9 cellular contexts compared by ENCODE assay signal in genomic region chr7:44583145-44583544, GRCh38. TPM values are rescaled to one million over a fixed set of nuclear protein-coding genes. Genes with fewer than 3 reads are reported as not detected.
DNase-seq lines count a peak whose midpoint lies in the region; ATAC-seq and TF ChIP-seq lines count a peak whose summit lies in the region.
"Had no signal": no experiment of that assay in that cellular context is flagged by ENCODE, and none has a peak within 500 bp of the region (broad histone marks: within the 10 kb centered on the region; RNA-seq: fewer than 3 reads in every experiment).

No MANE protein-coding gene starts in this region.

- H3K4me3 Mint-ChIP-seq in mesothelial cell of epicardium, result peak overlapping the region; percentile 86

- TF ChIP-seq CTCF in left ventricle myocardium inferior (IDR thresholded peaks at IDR 0.05; ENCODE audit: borderline replicate concordance) (no peak), mammary epithelial cell (conservative IDR thresholded peaks at IDR 0.05 in 1 of 2, IDR thresholded peaks at IDR 0.05 in 1 of 2; ENCODE audit: extremely low read depth in 1 of 2, insufficient read depth in 1 of 2, low read depth in 1 of 2, low read length in 2 of 2) (no peak), mesothelial cell of epicardium (IDR thresholded peaks at IDR 0.05; ENCODE audit: unreplicated experiment) (no peak)

- peak overlapping the region; percentile 77 for H3K4me2 ChIP-seq in mammary epithelial cell (ENCODE audit: insufficient read depth, low read depth, low read length)

- H3K27ac ChIP-seq in left ventricle myocardium inferior (replicated peaks) (peak overlapping the region; percentile 96), mammary epithelial cell (ENCODE audit: insufficient read depth, low read depth, low read length) (peak overlapping the region; percentile 76), urinary bladder (ENCODE audit: low read depth) (peak overlapping the region; percentile 80)

- intact Hi-C loops in left ventricle myocardium inferior (cut with micrococcal nuclease), result loop anchor here (10.0 kb wide), 1 partner anchor 262 kb away; the partner anchor contains the start of gene H2AZ2
- intact Hi-C loops in left cardiac atrium (cut with DNase I), result loop anchor here in 1 of 2 donors (5.0 kb wide), 1 partner anchor 264 kb away; the partner anchor contains the start of gene H2AZ2
- intact Hi-C loops in mammary epithelial cell (cut with micrococcal nuclease), result loop anchor here (2.0 kb wide), 1 partner anchor 166 kb away; the partner anchor contains the start of gene ZMIZ2
- intact Hi-C loops in sciatic nerve (cut with DNase I), result no loop called here

- H3K9ac ChIP-seq in mammary epithelial cell (ENCODE audit: insufficient read depth, low read length), result peak overlapping the region; percentile 89

- dilution Hi-C loops in mammary epithelial cell (cut with HindIII; ENCODE audit: low sequenced_read_pairs), result loop anchor here (5.0 kb wide), 1 partner anchor 64 kb away; no protein-coding TSS in a partner anchor

- peaks cover 32% of the 10 kb centered on the region for H3K4me1 ChIP-seq in left ventricle myocardium inferior
- H3K4me1 ChIP-seq in mammary epithelial cell (ENCODE audit: insufficient read depth, low read length), result peaks cover 12% of the 10 kb centered on the region
- H3K4me1 ChIP-seq in urinary bladder (ENCODE audit: insufficient read depth), result no peaks in the 10 kb centered on the region

- peaks cover 29% of the 10 kb centered on the region for H3K36me3 ChIP-seq in left ventricle myocardium inferior
- peaks cover 15% of the 10 kb centered on the region for H3K36me3 ChIP-seq in mammary epithelial cell (ENCODE audit: insufficient read depth, low read length)
- no peaks in the 10 kb centered on the region for H3K36me3 ChIP-seq in urinary bladder (ENCODE audit: insufficient read depth)

- H3K36me3 Mint-ChIP-seq in mesothelial cell of epicardium, result peaks cover 14% of the 10 kb centered on the region

- H3K27me3 ChIP-seq in left ventricle myocardium inferior (ENCODE audit: low read depth), result no peaks in the 10 kb centered on the region
- H3K27me3 ChIP-seq in mammary epithelial cell (ENCODE audit: insufficient read depth, low read length), result no peaks in the 10 kb centered on the region

- no peak for ATAC-seq in left cardiac atrium
- ATAC-seq in sciatic nerve, result no peak

- peak overlapping the region; percentile 99 for H3K27ac Mint-ChIP-seq in mesothelial cell of epicardium

- H3K4me3 ChIP-seq in left ventricle myocardium inferior (peak overlapping the region; percentile 86), mammary epithelial cell (replicated peaks in 1 of 3; ENCODE audit: insufficient read depth in 1 of 3, low read depth in 2 of 3, low read length in 3 of 3) (peak overlapping the region; percentile 53 to 72 (median 71)), urinary bladder (ENCODE audit: low read depth, low read length) (no peak overlapping the region)

- DNase-seq in left ventricle myocardium inferior (no peak), left cardiac atrium (no peak), mammary epithelial cell (no peak), mesothelial cell of epicardium (ENCODE audit: low spot score in 2 of 2, unreplicated experiment in 2 of 2) (no peak), sciatic nerve (ENCODE audit: low spot score) (no peak), NK-92 (lab: John Stamatoyannopoulos, UW; ENCODE audit: unreplicated experiment) (no peak), retina (no peak)

- WGBS in mammary epithelial cell (ENCODE audit: low coverage, missing lambda C conversion rate), result 95% methylated on average over 11 of the region's 12 CpGs
- WGBS in urinary bladder, result 93% methylated on average over 12 of the region's 12 CpGs

- H2AFZ ChIP-seq in mammary epithelial cell (ENCODE audit: low read depth, low read length), result peak overlapping the region; percentile 93

- in situ Hi-C loops in mammary epithelial cell (cut with MboI; ENCODE audit: low sequenced_read_pairs in 2 of 2), result loop anchor here (10.0 to 25.0 kb wide), 4 partner anchors 254 to 554 kb away; partner anchors contain the start of gene H2AZ2 (in 2 of the 2)

- H3K9me3 Mint-ChIP-seq in mesothelial cell of epicardium, result no peaks in the 10 kb centered on the region

- BruUV-seq in mammary epithelial cell (replicated peaks; lab: Mats Ljungman, UMichigan), result no TSS peak

- H3K79me2 ChIP-seq in mammary epithelial cell (ENCODE audit: insufficient read depth, low read length), result peaks cover 35% of the 10 kb centered on the region

- CTCF ChIA-PET in mammary epithelial cell (lab: Charles Lee; ENCODE audit: low non-redundant PET), result no interaction called here

- no peaks in the 10 kb centered on the region for H3K9me3 ChIP-seq in left ventricle myocardium inferior (replicated peaks)
- H3K9me3 ChIP-seq in mammary epithelial cell (replicated peaks; ENCODE audit: insufficient read depth, low read length), result no peaks in the 10 kb centered on the region

- peaks cover 22% of the 10 kb centered on the region for H3K4me1 Mint-ChIP-seq in mesothelial cell of epicardium

- H3K27me3 Mint-ChIP-seq in mesothelial cell of epicardium (ENCODE audit: low read depth), result peaks cover 5% of the 10 kb centered on the region

- H4K20me1 ChIP-seq in mammary epithelial cell (ENCODE audit: insufficient read depth, low read length), result no peaks in the 10 kb centered on the region

RNA-seq across cellular contexts. Expression of gene TMED4, which starts 1.1 kb away (rescaled TPM):
- total RNA-seq in left ventricle myocardium inferior (61.9 TPM), left cardiac atrium (10 to 100 TPM; 55.1 to 73.2 TPM), mammary epithelial cell (10 to 100 TPM; 48.2 to 87.9 TPM), mesothelial cell of epicardium (97.0 to 97.7 TPM (median 97.6 TPM) in 3 replicates), urinary bladder (92.6 TPM), sciatic nerve (67.9 TPM)
- polyA plus RNA-seq in mammary epithelial cell (61.8 TPM), urinary bladder (70.3 TPM)
- 37.2 TPM for polyA minus RNA-seq in mammary epithelial cell

RNA-seq across cellular contexts. Expression of gene DDX56, which starts 9.4 kb away (rescaled TPM):
- 27.1 TPM for total RNA-seq in left ventricle myocardium inferior
- total RNA-seq in left cardiac atrium, result 10 to 100 TPM; 27.8 to 44.4 TPM
- total RNA-seq in mammary epithelial cell, result 10 to 100 TPM; 51.3 to 85.8 TPM
- polyA plus RNA-seq in mammary epithelial cell, result 78.1 TPM
- polyA minus RNA-seq in mammary epithelial cell, result 87.3 TPM
- 89.0 to 104 TPM (median 96.8 TPM) in 3 replicates for total RNA-seq in mesothelial cell of epicardium
- total RNA-seq in urinary bladder, result 34.7 TPM
- polyA plus RNA-seq in urinary bladder, result 44.6 TPM
- total RNA-seq in sciatic nerve, result 58.4 TPM

RNA-seq across cellular contexts. Expression of gene OGDH, which starts 23.3 kb away (rescaled TPM):
- 677 TPM for total RNA-seq in left ventricle myocardium inferior
- total RNA-seq in left cardiac atrium, result 100 to 1,000 TPM; 343 to 358 TPM
- 10 to 100 TPM; 82.4 to 96.9 TPM for total RNA-seq in mammary epithelial cell
- polyA plus RNA-seq in mammary epithelial cell, result 81.2 TPM
- polyA minus RNA-seq in mammary epithelial cell, result 222 TPM
- 67.4 to 72.8 TPM (median 71.2 TPM) in 3 replicates for total RNA-seq in mesothelial cell of epicardium
- total RNA-seq in urinary bladder, result 43.1 TPM
- polyA plus RNA-seq in urinary bladder, result 83.5 TPM
- 91.3 TPM for total RNA-seq in sciatic nerve

RNA-seq across cellular contexts. Expression of gene NPC1L1, which starts 42.0 kb away (rescaled TPM):
- total RNA-seq in left ventricle myocardium inferior (0.19 TPM), left cardiac atrium (under 1 TPM; 0.09 to 0.10 TPM), mammary epithelial cell (not detected), mesothelial cell of epicardium (0.07 to 0.20 TPM in 2 of 3 replicates, not detected in the other), urinary bladder (not detected), sciatic nerve (0.45 TPM)
- polyA plus RNA-seq in mammary epithelial cell (not detected), urinary bladder (0.25 TPM)
- polyA minus RNA-seq in mammary epithelial cell, result not detected
- total RNA-seq: HT1080 had no signal
